Comparison of ENCODE assay signal across 9 cellular contexts in genomic region chr9:5799314-5799713, GRCh38. TPM values are rescaled to one million over a fixed set of nuclear protein-coding genes. Genes with fewer than 3 reads are reported as not detected.
A peak's percentile ranks its signal among the peaks of the same experiment; 100 is the strongest.
DNase-seq lines count a peak whose midpoint lies in the region; ATAC-seq and TF ChIP-seq lines count a peak whose summit lies in the region.
"Had no signal": no experiment of that assay in that cellular context is flagged by ENCODE, and none has a peak within 500 bp of the region (broad histone marks: within the 10 kb centered on the region; RNA-seq: fewer than 3 reads in every experiment).

No MANE protein-coding gene starts in this region.

- no peak overlapping the region for H3K4me3 ChIP-seq in OCI-LY1 (ENCODE audit: low read depth, low read length, poor library complexity, severe bottlenecking)
- H3K4me3 ChIP-seq in lower leg skin (ENCODE audit: low read depth, poor library complexity, severe bottlenecking), result no peak overlapping the region

- no peaks in the 10 kb centered on the region for H3K9me3 ChIP-seq in OCI-LY1 (ENCODE audit: low read length)

- no peaks in the 10 kb centered on the region for H4K20me1 ChIP-seq in OCI-LY1 (ENCODE audit: insufficient read depth, low read length)

- no peaks in the 10 kb centered on the region for H3K9me3 Mint-ChIP-seq in naive thymus-derived CD8-positive, alpha-beta T cell
- H3K9me3 Mint-ChIP-seq: dendritic cell treated with granulocyte-macrophage colony-stimulating factor and Interleukin-4, amounts not matched to agents 40 ng/mL and 50 ng/mL, for 4 days had no signal

- no peaks in the 10 kb centered on the region for H3K27me3 Mint-ChIP-seq in naive thymus-derived CD8-positive, alpha-beta T cell
- H3K27me3 Mint-ChIP-seq: dendritic cell treated with granulocyte-macrophage colony-stimulating factor and Interleukin-4, amounts not matched to agents 40 ng/mL and 50 ng/mL, for 4 days had no signal

- POLR2A ChIA-PET in naive thymus-derived CD8-positive, alpha-beta T cell (lab: Charles Lee), result interaction anchor here (1.1 kb wide), 1 partner anchor 33 kb away, joined by 4 read pairs; the partner anchor contains the start of gene ERMP1

- peaks cover 15% of the 10 kb centered on the region for H3K4me1 ChIP-seq in OCI-LY1 (ENCODE audit: insufficient read depth, low read length, severe bottlenecking)

- peak overlapping the region in 1 of 10 donors; percentile 6 for H3K4me3 Mint-ChIP-seq in naive thymus-derived CD8-positive, alpha-beta T cell
- H3K4me3 Mint-ChIP-seq: dendritic cell treated with granulocyte-macrophage colony-stimulating factor and Interleukin-4, amounts not matched to agents 40 ng/mL and 50 ng/mL, for 4 days had no signal

- in situ Hi-C loops in ACHN (cut with HindIII; ENCODE audit: low pct_ligation_motif_present, low pct_unique_long_range_greater_than_20kb, low sequenced_read_pairs), result no loop called here

- no peak for TF ChIP-seq POLR2A in lower leg skin (IDR thresholded peaks at IDR 0.05)

- no peaks in the 10 kb centered on the region for H3F3A ChIP-seq in OCI-LY1 (ENCODE audit: insufficient read depth, low read length)

- no peaks in the 10 kb centered on the region for H3K9me2 ChIP-seq in OCI-LY1 (ENCODE audit: low read depth, low read length)

- H3K27me3 ChIP-seq in OCI-LY1 (ENCODE audit: insufficient read depth, low read length), result no peaks in the 10 kb centered on the region

- no peak overlapping the region for H3K9ac ChIP-seq in OCI-LY1 (ENCODE audit: low read length)

- peaks cover 4 to 27% (median 15%) of the 10 kb centered on the region in 4 donors for H3K4me1 Mint-ChIP-seq in naive thymus-derived CD8-positive, alpha-beta T cell

- H3K4me2 ChIP-seq in OCI-LY1 (ENCODE audit: low read length), result no peak overlapping the region

- H2AFZ ChIP-seq in OCI-LY1 (ENCODE audit: low read length), result no peak overlapping the region

- peak overlapping the region in 6 of 10 donors; percentile 16 to 54 (median 31) for H3K27ac Mint-ChIP-seq in naive thymus-derived CD8-positive, alpha-beta T cell
- H3K27ac Mint-ChIP-seq: dendritic cell treated with granulocyte-macrophage colony-stimulating factor and Interleukin-4, amounts not matched to agents 40 ng/mL and 50 ng/mL, for 4 days had no signal

- 33 to 37% methylated on average over 5 of the region's 5 CpGs for WGBS in lower leg skin, 2 donors

- H3K79me2 ChIP-seq in OCI-LY1 (ENCODE audit: insufficient read depth, low read length), result no peaks in the 10 kb centered on the region

- intact Hi-C loops in lower leg skin (cut with DNase I; ENCODE audit: low total_unique reads), result no loop called here

- no peak for ATAC-seq in naive thymus-derived CD8-positive, alpha-beta T cell
- ATAC-seq in GM18498 (IDR thresholded peaks at IDR 0.05; ENCODE audit: unreplicated experiment), result no peak
- ATAC-seq in GM19324 (IDR thresholded peaks at IDR 0.05; ENCODE audit: low FRiP score, unreplicated experiment), result no peak

- TF ChIP-seq CTCF in GM12874 (IDR thresholded peaks at IDR 0.05; ENCODE audit: insufficient read depth, low read depth, low read length), result peak; percentile 36
- TF ChIP-seq CTCF in OCI-LY1 (IDR thresholded peaks at IDR 0.05; ENCODE audit: low read length), result peak; percentile 64
- TF ChIP-seq CTCF in lower leg skin (IDR thresholded peaks at IDR 0.05), result no peak

- H3K36me3 Mint-ChIP-seq in naive thymus-derived CD8-positive, alpha-beta T cell, result peaks cover 0 to 60% (median 2%) of the 10 kb centered on the region in 3 donors

- no peak overlapping the region for H3K27ac ChIP-seq in OCI-LY1 (ENCODE audit: low read depth, low read length, poor library complexity, severe bottlenecking)

- H3K36me3 ChIP-seq in OCI-LY1 (ENCODE audit: insufficient read depth, low read length), result peaks cover 34% of the 10 kb centered on the region; the same call in 1 of the 2 replicates

- DNase-seq in ACHN (peak; percentile 45), epidermal melanocyte (ENCODE audit: insufficient read length, low spot score) (peak; percentile 45), lower leg skin (ENCODE audit: low spot score in 2 of 2) (no peak)
- peak in 3 of 10 donors; percentile 12 to 27 (median 20) for DNase-seq in naive thymus-derived CD8-positive, alpha-beta T cell

RNA-seq across cellular contexts. Expression of gene ERMP1, which starts 33.6 kb away (rescaled TPM):
- total RNA-seq in naive thymus-derived CD8-positive, alpha-beta T cell, result 10 to 100 TPM; 16.1 to 16.8 TPM
- polyA plus RNA-seq in naive thymus-derived CD8-positive, alpha-beta T cell, result 10 to 100 TPM in 2 of 3 donors, 1 to 10 TPM in 1; 7.0 to 11.8 (median 10.8) TPM
- total RNA-seq in lower leg skin, result 10 to 100 TPM; 16.4 to 24.6 (median 21.7) TPM

Comparison
In these comparisons a context has a peak if more than half of its experiments do, and no peak if none do; other contexts are left out.
1. DNase-seq: peak in ACHN (single experiment) and epidermal melanocyte (single experiment); none in lower leg skin (0 of 2).
2. CTCF ChIP-seq: peak in GM12874 (single experiment) and OCI-LY1 (single experiment); none in lower leg skin (0 of 3).